Comparison of ENCODE assay signal across 11 cellular contexts in genomic region chr11:63779044-63779443, GRCh38.
"Had no signal": no experiment of that assay in that cellular context is flagged by ENCODE, and none has a peak within 500 bp of the region (broad histone marks: within the 10 kb centered on the region; RNA-seq: fewer than 3 reads in every experiment).

No MANE protein-coding gene starts in this region.

- H3K27ac ChIP-seq: esophagus muscularis mucosa, prostate gland had no signal

- H3K9me3 ChIP-seq: esophagus muscularis mucosa, prostate gland, upper lobe of left lung had no signal

- H3K4me1 ChIP-seq: esophagus muscularis mucosa, prostate gland had no signal

- H3K27me3 ChIP-seq: esophagus muscularis mucosa, upper lobe of left lung had no signal

- H3K36me3 ChIP-seq: esophagus muscularis mucosa, prostate gland, upper lobe of left lung had no signal

- ATAC-seq: right cardiac atrium had no signal

- H3K4me3 ChIP-seq: esophagus muscularis mucosa, prostate gland, upper lobe of left lung had no signal

- DNase-seq: activated CD4-positive, alpha-beta T cell treated with anti-CD3 and anti-CD28 coated beads, Interleukin-2, amount 10 ng/mL, durations not matched to agents 7 days and 5 days; activated CD8-positive, alpha-beta memory T cell treated with anti-CD3 and anti-CD28 coated beads for 24 hours; activated naive CD4-positive, alpha-beta T cell; activated naive CD8-positive, alpha-beta T cell treated with anti-CD3 and anti-CD28 coated beads, Interleukin-2, amount 10 ng/mL, durations not matched to agents 7 days and 5 days; aorta; foreskin melanocyte; immature natural killer cell; right cardiac atrium; upper lobe of left lung had no signal
